In genomic region chr7:128103498-128104108, GRCh38 we compare ENCODE assay signal across 1 cellular context.
TF ChIP-seq lines count a peak whose summit lies in the region.

No MANE protein-coding gene starts in this region.

TF ChIP-seq in HepG2, 621 proteins besides CTCF, POLR2A, EP300 and RAD21 (continued from another document and continues in another):
- TF ChIP-seq FOXP4 (CRISPR knock-in tag; IDR thresholded peaks at IDR 0.05), result peak; percentile 75; the same call in 1 of the 2 replicates
- TF ChIP-seq ZNF44 (CRISPR knock-in tag; IDR thresholded peaks at IDR 0.05), result no peak
- TF ChIP-seq PCBP2 (optimal IDR thresholded peaks at IDR 0.05; ENCODE audit: low read depth, low read length, poor library complexity, severe bottlenecking), result no peak
- TF ChIP-seq ZSCAN5A (CRISPR knock-in tag; IDR thresholded peaks at IDR 0.05; ENCODE audit: borderline replicate concordance), result peak; percentile 85; the same call in 1 of the 2 replicates
- TF ChIP-seq ZNF652 (CRISPR knock-in tag; IDR thresholded peaks at IDR 0.05; ENCODE audit: borderline replicate concordance, low read depth), result no peak
- peak; percentile 54; the same call in 1 of the 2 replicates for TF ChIP-seq TFDP1 (CRISPR knock-in tag; IDR thresholded peaks at IDR 0.05; ENCODE audit: borderline replicate concordance)
- peak; percentile 96 for TF ChIP-seq HDAC1 (CRISPR knock-in tag; IDR thresholded peaks at IDR 0.05)
- no peak; the same call in 1 of the 2 replicates for TF ChIP-seq ZNF280D (CRISPR knock-in tag; IDR thresholded peaks at IDR 0.05)
- no peak for TF ChIP-seq CHCHD3 (CRISPR knock-in tag; IDR thresholded peaks at IDR 0.05)
- 0 out of 2 replicates have a peak, but pooled peaks have one; percentile 75 for TF ChIP-seq ZBTB3 (CRISPR knock-in tag; IDR thresholded peaks at IDR 0.05; ENCODE audit: borderline replicate concordance, low read depth)
- TF ChIP-seq ZNF510 (CRISPR knock-in tag; IDR thresholded peaks at IDR 0.05; ENCODE audit: low read depth), result no peak
- TF ChIP-seq NFIC (IDR thresholded peaks at IDR 0.05; ENCODE audit: low read length), result peak; percentile 67
- peak; percentile 71 for TF ChIP-seq NCOA2 (CRISPR knock-in tag; IDR thresholded peaks at IDR 0.05)
- TF ChIP-seq SP4 (CRISPR knock-in tag; IDR thresholded peaks at IDR 0.05), result no peak
- no peak; the same call in 1 of the 2 replicates for TF ChIP-seq EEA1 (CRISPR knock-in tag; IDR thresholded peaks at IDR 0.05; ENCODE audit: borderline replicate concordance)
- TF ChIP-seq POLR2G (IDR thresholded peaks at IDR 0.05; ENCODE audit: low read depth, low read length), result peak; percentile 33; the same call in 1 of the 2 replicates
- no peak for TF ChIP-seq ZNF34 (CRISPR knock-in tag; IDR thresholded peaks at IDR 0.05; ENCODE audit: borderline replicate concordance)
- TF ChIP-seq RBFOX2 (IDR thresholded peaks at IDR 0.05; ENCODE audit: low read depth, low read length), result peak; percentile 28; the same call in 1 of the 2 replicates
- TF ChIP-seq ZFP1 (CRISPR knock-in tag; IDR thresholded peaks at IDR 0.05), result no peak
- no peak for TF ChIP-seq PBX2 (CRISPR knock-in tag; IDR thresholded peaks at IDR 0.05)
- TF ChIP-seq ZNF768 (CRISPR knock-in tag; IDR thresholded peaks at IDR 0.05), result peak; percentile 47; the same call in 1 of the 2 replicates
- peak; percentile 99 for TF ChIP-seq ESRRA (CRISPR knock-in tag; IDR thresholded peaks at IDR 0.05; ENCODE audit: low read depth)
- TF ChIP-seq KLF12 (CRISPR knock-in tag; IDR thresholded peaks at IDR 0.05; ENCODE audit: borderline replicate concordance), result peak; percentile 98
- TF ChIP-seq CBX5 (CRISPR knock-in tag; IDR thresholded peaks at IDR 0.05; ENCODE audit: borderline replicate concordance), result peak; percentile 73; the same call in 1 of the 2 replicates
- no peak for TF ChIP-seq BATF2 (CRISPR knock-in tag; IDR thresholded peaks at IDR 0.05)
- TF ChIP-seq ZNF350 (CRISPR knock-in tag; IDR thresholded peaks at IDR 0.05; ENCODE audit: borderline replicate concordance, low read depth), result peak; percentile 87; the same call in 1 of the 2 replicates
- TF ChIP-seq SNAPC5 (CRISPR knock-in tag; IDR thresholded peaks at IDR 0.05; ENCODE audit: borderline replicate concordance), result no peak
- TF ChIP-seq MTERF4 (CRISPR knock-in tag; IDR thresholded peaks at IDR 0.05), result no peak
- peak; percentile 80; the same call in 1 of the 2 replicates for TF ChIP-seq REPIN1 (CRISPR knock-in tag; IDR thresholded peaks at IDR 0.05; ENCODE audit: borderline replicate concordance, low read depth)
- no peak for TF ChIP-seq PLSCR1 (CRISPR knock-in tag; IDR thresholded peaks at IDR 0.05; ENCODE audit: borderline replicate concordance)
- no peak for TF ChIP-seq PLRG1 (conservative IDR thresholded peaks at IDR 0.05)
- 0 out of 2 replicates have a peak, but pooled peaks have one; percentile 24 for TF ChIP-seq ZNF557 (CRISPR knock-in tag; IDR thresholded peaks at IDR 0.05)
- TF ChIP-seq ZNF75D (CRISPR knock-in tag; IDR thresholded peaks at IDR 0.05; ENCODE audit: borderline replicate concordance), result no peak
- TF ChIP-seq THAP11 (CRISPR knock-in tag; IDR thresholded peaks at IDR 0.05), result peak; percentile 69
- TF ChIP-seq ISX (CRISPR knock-in tag; conservative IDR thresholded peaks at IDR 0.05), result 0 out of 2 replicates have a peak, but pooled peaks have one; percentile 1
- TF ChIP-seq UBTF (CRISPR knock-in tag; IDR thresholded peaks at IDR 0.05), result peak; percentile 90
- no peak for TF ChIP-seq RFX5 (IDR thresholded peaks at IDR 0.05; ENCODE audit: low read depth, low read length)
- TF ChIP-seq ZNF530 (CRISPR knock-in tag; IDR thresholded peaks at IDR 0.05; ENCODE audit: low read depth), result no peak
- TF ChIP-seq ZNF552 (CRISPR knock-in tag; IDR thresholded peaks at IDR 0.05; ENCODE audit: borderline replicate concordance), result no peak
- no peak for TF ChIP-seq ZSCAN12 (CRISPR knock-in tag; IDR thresholded peaks at IDR 0.05)
- TF ChIP-seq SMC3 (IDR thresholded peaks at IDR 0.05; ENCODE audit: low read length), result no peak
- TF ChIP-seq TFAP4 (IDR thresholded peaks at IDR 0.05; ENCODE audit: borderline replicate concordance, low read depth), result peak; percentile 40; the same call in 1 of the 2 replicates
- no peak; the same call in 1 of the 2 replicates for TF ChIP-seq ZNF263 (CRISPR knock-in tag; IDR thresholded peaks at IDR 0.05)
- peak; percentile 61; the same call in 1 of the 2 replicates for TF ChIP-seq BCL6 (CRISPR knock-in tag; IDR thresholded peaks at IDR 0.05)
- 0 out of 2 replicates have a peak, but pooled peaks have one; percentile 31 for TF ChIP-seq HINFP (CRISPR knock-in tag; IDR thresholded peaks at IDR 0.05; ENCODE audit: low read depth)
